Comparison of ENCODE assay signal across 1 cellular context in the genomic region with DNA sequence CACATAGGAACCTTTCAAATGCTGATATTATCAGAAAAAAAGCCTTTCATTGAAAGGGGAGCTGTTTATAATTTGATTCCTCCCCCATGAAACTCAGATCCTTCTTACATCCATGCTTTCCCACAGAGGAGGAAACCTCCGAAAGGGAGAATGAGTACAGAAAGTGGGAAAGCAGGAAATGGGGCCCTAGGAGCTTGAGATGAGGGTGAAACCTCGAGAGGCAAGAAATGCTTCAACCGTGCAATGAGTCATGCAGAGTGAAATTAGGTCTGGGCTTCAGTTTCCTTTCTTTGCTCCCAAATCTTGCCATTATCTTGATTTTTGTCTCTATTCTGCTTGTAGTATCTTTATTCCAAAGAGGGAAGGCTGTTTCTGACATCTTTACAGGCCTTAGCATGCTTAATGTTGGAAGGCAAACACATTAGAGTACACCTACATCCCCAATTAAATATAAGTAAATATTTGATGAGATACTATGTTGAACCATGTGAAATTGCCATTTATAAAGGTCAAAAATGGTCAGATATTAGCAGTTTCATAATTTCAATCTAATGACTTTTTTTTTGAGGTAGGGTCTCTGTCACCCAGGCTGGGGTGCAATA.
TF ChIP-seq lines count a peak whose summit lies in the region.

No MANE protein-coding gene starts in this region.

TF ChIP-seq in K562, 482 proteins besides CTCF, POLR2A, EP300 and RAD21 (continued from another document and continues in another):
- TF ChIP-seq NR2C2 (CRISPR knock-in tag; IDR thresholded peaks at IDR 0.05): no peak
- TF ChIP-seq NR2C2 (tag; IDR thresholded peaks at IDR 0.05): no peak
- TF ChIP-seq, protein P1, sequence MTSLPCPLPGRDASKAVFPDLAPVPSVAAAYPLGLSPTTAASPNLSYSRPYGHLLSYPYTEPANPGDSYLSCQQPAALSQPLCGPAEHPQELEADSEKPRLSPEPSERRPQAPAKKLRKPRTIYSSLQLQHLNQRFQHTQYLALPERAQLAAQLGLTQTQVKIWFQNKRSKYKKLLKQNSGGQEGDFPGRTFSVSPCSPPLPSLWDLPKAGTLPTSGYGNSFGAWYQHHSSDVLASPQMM (CRISPR knock-in tag; IDR thresholded peaks at IDR 0.05): no peak
- TF ChIP-seq ZNF57 (CRISPR knock-in tag; IDR thresholded peaks at IDR 0.05): no peak
- no peak for TF ChIP-seq HMG20A (CRISPR knock-in tag; conservative IDR thresholded peaks at IDR 0.05)
- no peak for TF ChIP-seq BRD4 (IDR thresholded peaks at IDR 0.05)
- TF ChIP-seq FOSL1 (tag; conservative IDR thresholded peaks at IDR 0.05): peak; percentile 87
- TF ChIP-seq ZNF830 (CRISPR knock-in tag; IDR thresholded peaks at IDR 0.05): no peak
- no peak for TF ChIP-seq BHLHE40 (IDR thresholded peaks at IDR 0.05; ENCODE audit: low read length)
- TF ChIP-seq ZNF589 (CRISPR knock-in tag; IDR thresholded peaks at IDR 0.05; ENCODE audit: low read depth): peak; percentile 48; the same call in 1 of the 2 replicates
- TF ChIP-seq ZNF121 (CRISPR knock-in tag; conservative IDR thresholded peaks at IDR 0.05): no peak
- no peak for TF ChIP-seq FOXM1 (IDR thresholded peaks at IDR 0.05; ENCODE audit: low read depth)
- TF ChIP-seq FOXM1 (CRISPR knock-in tag; IDR thresholded peaks at IDR 0.05; ENCODE audit: low read depth): no peak
- TF ChIP-seq KAT7 (CRISPR knock-in tag; IDR thresholded peaks at IDR 0.05; ENCODE audit: borderline replicate concordance): no peak
- TF ChIP-seq FOXP1 (CRISPR knock-in tag; IDR thresholded peaks at IDR 0.05): no peak
- TF ChIP-seq, protein P2, sequence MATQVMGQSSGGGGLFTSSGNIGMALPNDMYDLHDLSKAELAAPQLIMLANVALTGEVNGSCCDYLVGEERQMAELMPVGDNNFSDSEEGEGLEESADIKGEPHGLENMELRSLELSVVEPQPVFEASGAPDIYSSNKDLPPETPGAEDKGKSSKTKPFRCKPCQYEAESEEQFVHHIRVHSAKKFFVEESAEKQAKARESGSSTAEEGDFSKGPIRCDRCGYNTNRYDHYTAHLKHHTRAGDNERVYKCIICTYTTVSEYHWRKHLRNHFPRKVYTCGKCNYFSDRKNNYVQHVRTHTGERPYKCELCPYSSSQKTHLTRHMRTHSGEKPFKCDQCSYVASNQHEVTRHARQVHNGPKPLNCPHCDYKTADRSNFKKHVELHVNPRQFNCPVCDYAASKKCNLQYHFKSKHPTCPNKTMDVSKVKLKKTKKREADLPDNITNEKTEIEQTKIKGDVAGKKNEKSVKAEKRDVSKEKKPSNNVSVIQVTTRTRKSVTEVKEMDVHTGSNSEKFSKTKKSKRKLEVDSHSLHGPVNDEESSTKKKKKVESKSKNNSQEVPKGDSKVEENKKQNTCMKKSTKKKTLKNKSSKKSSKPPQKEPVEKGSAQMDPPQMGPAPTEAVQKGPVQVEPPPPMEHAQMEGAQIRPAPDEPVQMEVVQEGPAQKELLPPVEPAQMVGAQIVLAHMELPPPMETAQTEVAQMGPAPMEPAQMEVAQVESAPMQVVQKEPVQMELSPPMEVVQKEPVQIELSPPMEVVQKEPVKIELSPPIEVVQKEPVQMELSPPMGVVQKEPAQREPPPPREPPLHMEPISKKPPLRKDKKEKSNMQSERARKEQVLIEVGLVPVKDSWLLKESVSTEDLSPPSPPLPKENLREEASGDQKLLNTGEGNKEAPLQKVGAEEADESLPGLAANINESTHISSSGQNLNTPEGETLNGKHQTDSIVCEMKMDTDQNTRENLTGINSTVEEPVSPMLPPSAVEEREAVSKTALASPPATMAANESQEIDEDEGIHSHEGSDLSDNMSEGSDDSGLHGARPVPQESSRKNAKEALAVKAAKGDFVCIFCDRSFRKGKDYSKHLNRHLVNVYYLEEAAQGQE (CRISPR knock-in tag; IDR thresholded peaks at IDR 0.05; ENCODE audit: low read depth): no peak
- TF ChIP-seq, protein P3, sequence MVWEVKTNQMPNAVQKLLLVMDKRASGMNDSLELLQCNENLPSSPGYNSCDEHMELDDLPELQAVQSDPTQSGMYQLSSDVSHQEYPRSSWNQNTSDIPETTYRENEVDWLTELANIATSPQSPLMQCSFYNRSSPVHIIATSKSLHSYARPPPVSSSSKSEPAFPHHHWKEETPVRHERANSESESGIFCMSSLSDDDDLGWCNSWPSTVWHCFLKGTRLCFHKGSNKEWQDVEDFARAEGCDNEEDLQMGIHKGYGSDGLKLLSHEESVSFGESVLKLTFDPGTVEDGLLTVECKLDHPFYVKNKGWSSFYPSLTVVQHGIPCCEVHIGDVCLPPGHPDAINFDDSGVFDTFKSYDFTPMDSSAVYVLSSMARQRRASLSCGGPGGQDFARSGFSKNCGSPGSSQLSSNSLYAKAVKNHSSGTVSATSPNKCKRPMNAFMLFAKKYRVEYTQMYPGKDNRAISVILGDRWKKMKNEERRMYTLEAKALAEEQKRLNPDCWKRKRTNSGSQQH (CRISPR knock-in tag; IDR thresholded peaks at IDR 0.05): no peak
- TF ChIP-seq ATF7 (IDR thresholded peaks at IDR 0.05): no peak
- TF ChIP-seq, protein P4, sequence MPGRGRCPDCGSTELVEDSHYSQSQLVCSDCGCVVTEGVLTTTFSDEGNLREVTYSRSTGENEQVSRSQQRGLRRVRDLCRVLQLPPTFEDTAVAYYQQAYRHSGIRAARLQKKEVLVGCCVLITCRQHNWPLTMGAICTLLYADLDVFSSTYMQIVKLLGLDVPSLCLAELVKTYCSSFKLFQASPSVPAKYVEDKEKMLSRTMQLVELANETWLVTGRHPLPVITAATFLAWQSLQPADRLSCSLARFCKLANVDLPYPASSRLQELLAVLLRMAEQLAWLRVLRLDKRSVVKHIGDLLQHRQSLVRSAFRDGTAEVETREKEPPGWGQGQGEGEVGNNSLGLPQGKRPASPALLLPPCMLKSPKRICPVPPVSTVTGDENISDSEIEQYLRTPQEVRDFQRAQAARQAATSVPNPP (IDR thresholded peaks at IDR 0.05; ENCODE audit: borderline replicate concordance, insufficient read depth, insufficient read length): no peak
- TF ChIP-seq, protein P5, sequence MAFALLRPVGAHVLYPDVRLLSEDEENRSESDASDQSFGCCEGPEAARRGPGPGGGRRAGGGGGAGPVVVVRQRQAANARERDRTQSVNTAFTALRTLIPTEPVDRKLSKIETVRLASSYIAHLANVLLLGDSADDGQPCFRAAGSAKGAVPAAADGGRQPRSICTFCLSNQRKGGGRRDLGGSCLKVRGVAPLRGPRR (CRISPR knock-in tag; IDR thresholded peaks at IDR 0.05): no peak
- TF ChIP-seq, protein P6, sequence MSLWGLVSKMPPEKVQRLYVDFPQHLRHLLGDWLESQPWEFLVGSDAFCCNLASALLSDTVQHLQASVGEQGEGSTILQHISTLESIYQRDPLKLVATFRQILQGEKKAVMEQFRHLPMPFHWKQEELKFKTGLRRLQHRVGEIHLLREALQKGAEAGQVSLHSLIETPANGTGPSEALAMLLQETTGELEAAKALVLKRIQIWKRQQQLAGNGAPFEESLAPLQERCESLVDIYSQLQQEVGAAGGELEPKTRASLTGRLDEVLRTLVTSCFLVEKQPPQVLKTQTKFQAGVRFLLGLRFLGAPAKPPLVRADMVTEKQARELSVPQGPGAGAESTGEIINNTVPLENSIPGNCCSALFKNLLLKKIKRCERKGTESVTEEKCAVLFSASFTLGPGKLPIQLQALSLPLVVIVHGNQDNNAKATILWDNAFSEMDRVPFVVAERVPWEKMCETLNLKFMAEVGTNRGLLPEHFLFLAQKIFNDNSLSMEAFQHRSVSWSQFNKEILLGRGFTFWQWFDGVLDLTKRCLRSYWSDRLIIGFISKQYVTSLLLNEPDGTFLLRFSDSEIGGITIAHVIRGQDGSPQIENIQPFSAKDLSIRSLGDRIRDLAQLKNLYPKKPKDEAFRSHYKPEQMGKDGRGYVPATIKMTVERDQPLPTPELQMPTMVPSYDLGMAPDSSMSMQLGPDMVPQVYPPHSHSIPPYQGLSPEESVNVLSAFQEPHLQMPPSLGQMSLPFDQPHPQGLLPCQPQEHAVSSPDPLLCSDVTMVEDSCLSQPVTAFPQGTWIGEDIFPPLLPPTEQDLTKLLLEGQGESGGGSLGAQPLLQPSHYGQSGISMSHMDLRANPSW (CRISPR knock-in tag; IDR thresholded peaks at IDR 0.05): no peak
- 0 out of 2 replicates have a peak, but pooled peaks have one; percentile 41 for TF ChIP-seq JUN (IDR thresholded peaks at IDR 0.05; ENCODE audit: borderline replicate concordance, low read depth, low read length)
- TF ChIP-seq JUN (CRISPR knock-in tag; IDR thresholded peaks at IDR 0.05; ENCODE audit: borderline replicate concordance): no peak
- TF ChIP-seq, protein P7, sequence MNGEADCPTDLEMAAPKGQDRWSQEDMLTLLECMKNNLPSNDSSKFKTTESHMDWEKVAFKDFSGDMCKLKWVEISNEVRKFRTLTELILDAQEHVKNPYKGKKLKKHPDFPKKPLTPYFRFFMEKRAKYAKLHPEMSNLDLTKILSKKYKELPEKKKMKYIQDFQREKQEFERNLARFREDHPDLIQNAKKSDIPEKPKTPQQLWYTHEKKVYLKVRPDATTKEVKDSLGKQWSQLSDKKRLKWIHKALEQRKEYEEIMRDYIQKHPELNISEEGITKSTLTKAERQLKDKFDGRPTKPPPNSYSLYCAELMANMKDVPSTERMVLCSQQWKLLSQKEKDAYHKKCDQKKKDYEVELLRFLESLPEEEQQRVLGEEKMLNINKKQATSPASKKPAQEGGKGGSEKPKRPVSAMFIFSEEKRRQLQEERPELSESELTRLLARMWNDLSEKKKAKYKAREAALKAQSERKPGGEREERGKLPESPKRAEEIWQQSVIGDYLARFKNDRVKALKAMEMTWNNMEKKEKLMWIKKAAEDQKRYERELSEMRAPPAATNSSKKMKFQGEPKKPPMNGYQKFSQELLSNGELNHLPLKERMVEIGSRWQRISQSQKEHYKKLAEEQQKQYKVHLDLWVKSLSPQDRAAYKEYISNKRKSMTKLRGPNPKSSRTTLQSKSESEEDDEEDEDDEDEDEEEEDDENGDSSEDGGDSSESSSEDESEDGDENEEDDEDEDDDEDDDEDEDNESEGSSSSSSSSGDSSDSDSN (IDR thresholded peaks at IDR 0.05; ENCODE audit: borderline replicate concordance in 1 of 2, low read depth in 2 of 2, low read length in 2 of 2): no peak
- TF ChIP-seq CXXC5 (CRISPR knock-in tag; IDR thresholded peaks at IDR 0.05): no peak
- TF ChIP-seq RFX7 (CRISPR knock-in tag; IDR thresholded peaks at IDR 0.05): no peak
- TF ChIP-seq TFAM (CRISPR knock-in tag; conservative IDR thresholded peaks at IDR 0.05): no peak
- no peak for TF ChIP-seq HNRNPH1 (optimal IDR thresholded peaks at IDR 0.05; ENCODE audit: low read depth, low read length)
- no peak for TF ChIP-seq HDAC3 (IDR thresholded peaks at IDR 0.05; ENCODE audit: borderline replicate concordance, partially characterized antibody)
- 0 out of 2 replicates have a peak, but pooled peaks have one; percentile 28 for TF ChIP-seq DPF2 (IDR thresholded peaks at IDR 0.05)
- TF ChIP-seq TARDBP (IDR thresholded peaks at IDR 0.05): no peak
- TF ChIP-seq, protein P8, sequence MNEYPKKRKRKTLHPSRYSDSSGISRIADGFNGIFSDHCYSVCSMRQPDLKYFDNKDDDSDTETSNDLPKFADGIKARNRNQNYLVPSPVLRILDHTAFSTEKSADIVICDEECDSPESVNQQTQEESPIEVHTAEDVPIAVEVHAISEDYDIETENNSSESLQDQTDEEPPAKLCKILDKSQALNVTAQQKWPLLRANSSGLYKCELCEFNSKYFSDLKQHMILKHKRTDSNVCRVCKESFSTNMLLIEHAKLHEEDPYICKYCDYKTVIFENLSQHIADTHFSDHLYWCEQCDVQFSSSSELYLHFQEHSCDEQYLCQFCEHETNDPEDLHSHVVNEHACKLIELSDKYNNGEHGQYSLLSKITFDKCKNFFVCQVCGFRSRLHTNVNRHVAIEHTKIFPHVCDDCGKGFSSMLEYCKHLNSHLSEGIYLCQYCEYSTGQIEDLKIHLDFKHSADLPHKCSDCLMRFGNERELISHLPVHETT (CRISPR knock-in tag; conservative IDR thresholded peaks at IDR 0.05 in 1 of 2, IDR thresholded peaks at IDR 0.05 in 1 of 2): 0 out of 4 replicates have a peak, but pooled peaks of 1 of the 2 experiments have one; percentile 46
- TF ChIP-seq, protein P9, sequence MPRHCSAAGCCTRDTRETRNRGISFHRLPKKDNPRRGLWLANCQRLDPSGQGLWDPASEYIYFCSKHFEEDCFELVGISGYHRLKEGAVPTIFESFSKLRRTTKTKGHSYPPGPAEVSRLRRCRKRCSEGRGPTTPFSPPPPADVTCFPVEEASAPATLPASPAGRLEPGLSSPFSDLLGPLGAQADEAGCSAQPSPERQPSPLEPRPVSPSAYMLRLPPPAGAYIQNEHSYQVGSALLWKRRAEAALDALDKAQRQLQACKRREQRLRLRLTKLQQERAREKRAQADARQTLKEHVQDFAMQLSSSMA (CRISPR knock-in tag; IDR thresholded peaks at IDR 0.05): no peak
- no peak for TF ChIP-seq ELF1 (tag; IDR thresholded peaks at IDR 0.05)
- TF ChIP-seq, protein P10, sequence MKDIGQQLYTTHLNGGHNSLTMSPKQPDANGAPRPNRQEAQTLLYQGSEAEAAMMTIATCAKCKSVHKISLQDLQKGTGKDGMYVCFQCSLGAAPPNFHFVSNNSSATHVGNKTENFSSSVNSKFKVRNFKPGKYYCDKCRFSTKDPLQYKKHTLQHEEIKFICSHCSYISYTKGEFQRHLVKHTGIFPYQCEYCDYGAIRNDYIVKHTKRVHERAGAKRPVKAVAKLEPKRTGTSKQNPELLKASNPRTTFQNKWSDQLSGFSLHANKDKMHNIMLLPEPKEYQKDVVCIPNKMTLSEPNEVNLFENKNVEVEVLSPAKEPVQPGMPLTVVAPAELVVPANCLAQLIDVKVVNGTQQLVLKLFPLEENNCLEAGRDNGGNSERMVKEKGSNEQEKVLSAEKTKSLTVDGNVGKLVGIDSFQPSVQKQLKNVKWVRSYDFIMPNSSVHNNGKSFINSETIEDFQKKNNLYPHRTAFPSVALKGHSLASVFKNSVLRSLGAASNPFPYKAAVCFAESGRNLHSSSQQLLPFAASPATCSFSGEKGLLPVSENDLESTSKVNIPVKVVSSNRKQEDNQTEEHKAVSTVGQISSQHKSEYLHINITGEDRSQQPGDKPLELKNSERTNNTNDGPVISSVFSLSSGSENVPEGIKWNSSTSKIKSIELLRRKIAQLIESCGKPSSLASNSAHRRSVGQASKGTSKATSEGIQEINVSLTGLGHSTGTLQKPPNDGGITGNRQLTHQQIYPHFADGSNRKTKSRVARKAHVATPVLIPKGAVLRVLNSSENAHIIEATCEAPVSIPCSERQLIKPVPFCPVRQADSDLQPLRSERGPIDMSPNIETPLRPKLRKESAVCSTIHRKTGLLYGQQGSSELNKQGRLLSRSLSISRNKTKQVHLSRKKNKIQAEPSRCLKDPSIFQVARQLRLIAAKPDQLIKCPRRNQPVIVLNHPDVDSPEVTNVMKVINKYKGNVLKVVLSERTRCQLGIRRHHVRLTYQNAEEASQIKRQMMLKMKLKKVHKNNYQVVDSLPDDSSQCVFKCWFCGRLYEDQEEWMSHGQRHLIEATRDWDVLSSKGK (CRISPR knock-in tag; IDR thresholded peaks at IDR 0.05): no peak
- TF ChIP-seq ZNF717 (CRISPR knock-in tag; IDR thresholded peaks at IDR 0.05): no peak
- no peak for TF ChIP-seq KLF1 (tag; IDR thresholded peaks at IDR 0.05)
- TF ChIP-seq NCOA1 (IDR thresholded peaks at IDR 0.05; ENCODE audit: low read depth): no peak
- no peak for TF ChIP-seq ZNF76 (CRISPR knock-in tag; IDR thresholded peaks at IDR 0.05; ENCODE audit: borderline replicate concordance)
